ENCODE assay signal across 24 cellular contexts in the genomic region with DNA sequence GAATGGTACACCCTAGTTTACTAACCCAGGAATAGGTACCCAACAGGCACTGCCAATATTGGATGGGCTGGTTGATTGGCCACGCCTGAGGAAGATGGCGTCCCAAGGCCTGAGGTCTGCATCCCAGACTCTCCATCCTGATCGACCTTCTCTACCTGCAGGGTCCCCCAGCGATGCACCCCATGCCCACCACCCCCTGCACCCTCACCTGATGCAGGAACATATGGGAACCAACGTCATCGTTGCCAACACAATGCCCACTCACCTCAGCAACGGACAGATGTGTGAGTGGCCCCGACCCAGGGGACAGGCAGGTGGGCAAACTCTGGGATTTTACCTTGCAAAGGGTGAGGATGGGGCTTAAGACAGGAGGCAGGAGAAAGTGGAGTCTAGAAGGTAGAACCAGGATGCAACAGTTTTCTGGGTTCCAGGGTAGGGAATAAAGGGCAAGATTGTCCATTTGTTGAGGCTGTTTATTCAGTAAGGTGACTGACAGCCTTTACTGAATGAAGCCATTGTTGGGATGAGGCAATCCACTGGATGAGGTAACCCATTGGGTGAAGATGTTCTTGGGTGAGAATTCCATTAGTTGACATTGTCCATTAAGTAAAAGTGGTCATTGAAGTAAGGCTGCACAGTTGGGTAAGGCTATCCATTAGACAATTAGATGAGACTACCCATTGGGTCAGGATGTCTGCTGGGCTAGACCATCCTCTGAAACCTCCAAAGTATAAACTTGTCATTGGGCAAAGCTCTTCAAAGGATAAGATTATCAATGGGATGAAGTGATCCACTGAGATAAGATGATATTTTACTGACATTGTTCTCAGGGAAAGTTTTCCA. TPM values are rescaled to one million over a fixed set of nuclear protein-coding genes. Genes with fewer than 3 reads are reported as not detected.
DNase-seq lines count a peak whose midpoint lies in the region; TF ChIP-seq lines count a peak whose summit lies in the region.
"Had no signal": no experiment of that assay in that cellular context is flagged by ENCODE, and none has a peak within 500 bp of the region (broad histone marks: within the 10 kb centered on the region; RNA-seq: fewer than 3 reads in every experiment).

No MANE protein-coding gene starts in this region.

- no peak overlapping the region for H3K27ac Mint-ChIP-seq in endothelial cell (ENCODE audit: unreplicated experiment)
- H3K27ac Mint-ChIP-seq: CD8-positive, alpha-beta T cell had no signal

- no peaks in the 10 kb centered on the region for H3K9me3 Mint-ChIP-seq in endothelial cell (ENCODE audit: unreplicated experiment)
- H3K9me3 Mint-ChIP-seq: CD8-positive, alpha-beta T cell had no signal

- H3K4me1 Mint-ChIP-seq in endothelial cell (ENCODE audit: unreplicated experiment): no peaks in the 10 kb centered on the region

- in situ Hi-C loops in transverse colon (cut with MboI; ENCODE audit: low pct_ligation_motif_present in 1 of 4, low pct_unique_long_range_greater_than_20kb in 1 of 4, low sequenced_read_pairs in 3 of 4): no loop called here

- 88 to 92% methylated on average over 2 to 8 of the region's 8 CpGs for WGBS in transverse colon (ENCODE audit: low coverage in 1 of 2), 2 donors

- H3K4me3 ChIP-seq in dorsolateral prefrontal cortex (no peak overlapping the region), transverse colon (no peak overlapping the region)
- H3K4me3 ChIP-seq: A549 had no signal

- H3K36me3 ChIP-seq in transverse colon: no peaks in the 10 kb centered on the region

- TF ChIP-seq CTCF in dorsolateral prefrontal cortex (IDR thresholded peaks at IDR 0.05 in 54 of 56, conservative IDR thresholded peaks at IDR 0.05 in 2 of 56; ENCODE audit: low read depth in 1 of 56, partially characterized antibody in 56 of 56) (no peak), transverse colon (IDR thresholded peaks at IDR 0.05) (no peak), endothelial cell (IDR thresholded peaks at IDR 0.05; ENCODE audit: unreplicated experiment) (no peak)

- DNase-seq in HuH-7.5 (ENCODE audit: low spot score): peak; percentile 53
- peak; percentile 28 for DNase-seq in amniotic epithelial cell (ENCODE audit: low read depth)
- no peak for DNase-seq in dorsolateral prefrontal cortex
- peak; percentile 34 for DNase-seq in pons (ENCODE audit: low spot score)
- DNase-seq in retina: no peak
- no peak for DNase-seq in transverse colon
- DNase-seq in endothelial cell (ENCODE audit: low spot score): no peak
- DNase-seq: AML-193; CD8-positive, alpha-beta T cell; DMS 273 treated with DMSO at 0.1 percent for 48 hours; DMS79; GDM1; IMR-90; MM.1S; NCI-H1048; NCI-H1417; NCI-H1694; NCI-H2081; NCI-H2227 treated with DMSO at 0.1 percent for 48 hours; NCI-H526 treated with DMSO at 0.1 percent for 48 hours; RPMI8226; SHP77 had no signal

- peaks cover 7% of the 10 kb centered on the region for H3K27me3 Mint-ChIP-seq in endothelial cell (ENCODE audit: unreplicated experiment)

- intact Hi-C loops in dorsolateral prefrontal cortex (cut with DNase I): no loop called here
- intact Hi-C loops in transverse colon (cut with DNase I; ENCODE audit: low total_unique reads): no loop called here

- no peak for TF ChIP-seq EP300 in transverse colon (IDR thresholded peaks at IDR 0.05; ENCODE audit: low read depth)

- TF ChIP-seq POLR2A in transverse colon (IDR thresholded peaks at IDR 0.05): no peak

- H3K36me3 Mint-ChIP-seq in endothelial cell (ENCODE audit: low read depth, unreplicated experiment): no peaks in the 10 kb centered on the region
- H3K36me3 Mint-ChIP-seq: CD8-positive, alpha-beta T cell had no signal

- H3K27ac ChIP-seq in dorsolateral prefrontal cortex (peak overlapping the region in 50 of 59 donors; percentile 5 to 87 (median 70)), transverse colon (no peak overlapping the region)
- H3K27ac ChIP-seq: A549, KMS-11 had no signal

- H3K27me3 ChIP-seq in dorsolateral prefrontal cortex (peaks cover 0 to 6% (median 0%) of the 10 kb centered on the region in 45 donors), transverse colon (no peaks in the 10 kb centered on the region)

- no peak overlapping the region for H3K4me3 Mint-ChIP-seq in endothelial cell (ENCODE audit: unreplicated experiment)
- H3K4me3 Mint-ChIP-seq: CD8-positive, alpha-beta T cell had no signal

- H3K4me1 ChIP-seq in transverse colon: peaks cover 0 to 5% (median 0%) of the 10 kb centered on the region in 4 donors
- H3K4me1 ChIP-seq: A549 had no signal

- H3K9me3 ChIP-seq in transverse colon: no peaks in the 10 kb centered on the region
- H3K9me3 ChIP-seq: A549 had no signal

RNA-seq across cellular contexts. Expression of a gene that starts 47.3 kb away (rescaled TPM):
- 10 to 100 TPM in 119 of 120 experiments, 1 to 10 TPM in 1; 10.0 to 26.4 (median 18.3) TPM for total RNA-seq in dorsolateral prefrontal cortex
- 10 to 100 TPM in 2 of 4 donors, 1 to 10 TPM in 2; 6.8 to 20.9 (median 9.2) TPM for total RNA-seq in transverse colon
- 10.3 TPM for total RNA-seq in endothelial cell (ENCODE audit: unreplicated experiment)

Comparison
In these comparisons a context has a peak if more than half of its experiments do, and no peak if none do; other contexts are left out.
1. DNase-seq: peak in HuH-7.5 (single experiment), amniotic epithelial cell (single experiment) and pons (single experiment); none in dorsolateral prefrontal cortex (0 of 10), retina (single experiment), transverse colon (single experiment) and endothelial cell (single experiment).
2. H3K27ac ChIP-seq: peak in dorsolateral prefrontal cortex (50 of 59); none in transverse colon (0 of 4).